Comparison of ENCODE assay signal across 9 cellular contexts in genomic region chr11:118401880-118402590, GRCh38. TPM values are rescaled to one million over a fixed set of nuclear protein-coding genes. Genes with fewer than 3 reads are reported as not detected.
DNase-seq lines count a peak whose midpoint lies in the region; ATAC-seq, FAIRE-seq and TF ChIP-seq lines count a peak whose summit lies in the region.
"Had no signal": no experiment of that assay in that cellular context is flagged by ENCODE, and none has a peak within 500 bp of the region (broad histone marks: within the 10 kb centered on the region; RNA-seq: fewer than 3 reads in every experiment).

No MANE protein-coding gene starts in this region.

- peaks cover 15 to 17% of the 10 kb centered on the region in 2 experiments; a peak in 4 of 5 replicates for H3K4me1 ChIP-seq in K562 (replicated peaks in 1 of 2; ENCODE audit: control insufficient read depth in 2 of 2, insufficient read depth in 2 of 2, low read length in 2 of 2)
- H3K4me1 ChIP-seq in kidney (ENCODE audit: control insufficient read depth in 1 of 2, insufficient read depth in 1 of 2, low read depth in 1 of 2, low read length in 2 of 2), result peaks cover 4 to 6% of the 10 kb centered on the region in 2 donors
- H3K4me1 ChIP-seq in subcutaneous abdominal adipose tissue (ENCODE audit: control insufficient read depth in 5 of 5, insufficient read depth in 5 of 5, low read length in 5 of 5), result peaks cover 2 to 38% (median 30%) of the 10 kb centered on the region in 5 donors

- DNase-seq in NCI-H146 treated with DMSO at 0.1 percent for 48 hours (lab: John Stamatoyannopoulos, UW; ENCODE audit: unreplicated experiment) (peak; percentile 41), NCI-H146 (lab: John Stamatoyannopoulos, UW) (no peak), LHCN-M2 (ENCODE audit: low read depth) (peak; percentile 61), K562 (ENCODE audit: extremely low read depth in 1 of 4, low spot score in 3 of 4) (peak in 1 of 4 experiments; percentile 19), kidney (no peak), GM19240 (ENCODE audit: insufficient read length, low spot score) (no peak)

- FAIRE-seq in K562 (lab: Jason Lieb, UNC), result no peak
- FAIRE-seq in kidney (lab: Jason Lieb, UNC), result no peak

- ATAC-seq in K562 (peak; percentile 53), GM18517 (IDR thresholded peaks at IDR 0.05; ENCODE audit: unreplicated experiment) (no peak)

- POLR2A ChIA-PET in K562 (lab: Yijun Ruan, JAX), result interaction anchor here (0.6 to 1.6 kb wide), 6 partner anchors 8 to 114 kb away, joined by 3 to 6 read pairs (median 4); partner anchors contain the start of gene KMT2A

- TF ChIP-seq POLR2A in K562 (conservative IDR thresholded peaks at IDR 0.05), result no peak

- peaks cover 11% of the 10 kb centered on the region; the same call in 1 of the 2 replicates for H4K20me1 ChIP-seq in K562 (replicated peaks; ENCODE audit: control insufficient read depth, insufficient read depth, low read length)

- no peak for TF ChIP-seq EP300 in K562 (IDR thresholded peaks at IDR 0.05; ENCODE audit: low read length)

- no peaks in the 10 kb centered on the region for H3K9me3 ChIP-seq in K562 (replicated peaks; ENCODE audit: control insufficient read depth, insufficient read depth, low read depth, low read length)
- no peaks in the 10 kb centered on the region for H3K9me3 ChIP-seq in kidney (ENCODE audit: control insufficient read depth in 1 of 2, low read length in 2 of 2)
- H3K9me3 ChIP-seq in subcutaneous abdominal adipose tissue (ENCODE audit: control insufficient read depth in 5 of 5, low read length in 5 of 5), result no peaks in the 10 kb centered on the region

- H3K4me3 ChIP-seq in K562 (peak overlapping the region; percentile 95), kidney (ENCODE audit: low read length in 2 of 2) (peak overlapping the region; percentile 85 to 98), subcutaneous abdominal adipose tissue (ENCODE audit: low read depth in 1 of 5, low read length in 5 of 5) (peak overlapping the region; percentile 93 to 99 (median 94))

- H3K27ac ChIP-seq in K562 (ENCODE audit: extremely low read depth, low read depth, low read length) (peak overlapping the region; percentile 96), kidney (ENCODE audit: low read depth in 2 of 2, low read length in 2 of 2) (peak overlapping the region; percentile 96 to 98), subcutaneous abdominal adipose tissue (ENCODE audit: low read depth, low read length) (peak overlapping the region; percentile 86)

- no peaks in the 10 kb centered on the region for H3K9me1 ChIP-seq in K562 (ENCODE audit: control insufficient read depth, insufficient read depth, low read length)

- H2AFZ ChIP-seq in K562 (ENCODE audit: low read depth, low read length), result peak overlapping the region; percentile 99

- no peak for TF ChIP-seq RAD21 in K562 (CRISPR knock-in tag; conservative IDR thresholded peaks at IDR 0.05 in 1 of 2, IDR thresholded peaks at IDR 0.05 in 1 of 2)

- CTCF ChIA-PET in K562 (lab: Yijun Ruan, JAX; ENCODE audit: low intra/inter-chr PET ratio), result no interaction called here

- in situ Hi-C loops in K562 (cut with MboI), result no loop called here

- H3K9ac ChIP-seq in K562 (ENCODE audit: insufficient read depth in 1 of 2, low read depth in 2 of 2, low read length in 2 of 2) (peak overlapping the region; percentile 91 to 98), kidney (ENCODE audit: low read length in 2 of 2) (peak overlapping the region; percentile 82 to 83), subcutaneous abdominal adipose tissue (ENCODE audit: low read length in 5 of 5) (peak overlapping the region; percentile 86 to 98 (median 96))

- H3K27me3 ChIP-seq in K562 (ENCODE audit: control insufficient read depth in 2 of 2, insufficient read depth in 2 of 2, low read length in 2 of 2), result no peaks in the 10 kb centered on the region
- no peaks in the 10 kb centered on the region for H3K27me3 ChIP-seq in subcutaneous abdominal adipose tissue (ENCODE audit: control insufficient read depth in 5 of 5, insufficient read depth in 4 of 5, low read length in 5 of 5)

- BruUV-seq in K562 (replicated peaks; lab: Mats Ljungman, UMichigan), result TSS peak; percentile 58

- H3K36me3 ChIP-seq in K562 (ENCODE audit: control insufficient read depth, insufficient read depth, low read length) (peaks cover 53% of the 10 kb centered on the region), kidney (ENCODE audit: control insufficient read depth in 1 of 2, insufficient read depth in 2 of 2, low read length in 2 of 2) (no peaks in the 10 kb centered on the region), subcutaneous abdominal adipose tissue (ENCODE audit: control insufficient read depth in 5 of 5, insufficient read depth in 5 of 5, low read length in 5 of 5) (peaks cover 11 to 31% (median 12%) of the 10 kb centered on the region in 5 donors)

- TF ChIP-seq CTCF in K562 (IDR thresholded peaks at IDR 0.05 in 2 of 3, conservative IDR thresholded peaks at IDR 0.05 in 1 of 3; ENCODE audit: insufficient read depth in 2 of 3, low read depth in 1 of 3, low read length in 3 of 3) (no peak), kidney (IDR thresholded peaks at IDR 0.05; ENCODE audit: borderline replicate concordance, extremely low read depth, insufficient read depth) (no peak)

- H3K4me2 ChIP-seq in K562 (ENCODE audit: insufficient read depth, low read length), result peak overlapping the region; percentile 96

- WGBS in K562 (ENCODE audit: insufficient coverage, low coverage, missing lambda C conversion rate), result under 1% methylated on average over 22 of the region's 22 CpGs

- intact Hi-C loops in K562 (cut with micrococcal nuclease) (loop anchor here (1.0 to 10.0 kb wide), 3 partner anchors 35 to 163 kb away; partner anchors contain the start of gene IFT46), kidney (cut with DNase I) (no loop called here)

- H3K79me2 ChIP-seq in K562 (ENCODE audit: control insufficient read depth, insufficient read depth, low read length), result peaks cover 68% of the 10 kb centered on the region

RNA-seq across cellular contexts. Expression of gene ATP5MG, which starts 0.6 kb away (rescaled TPM):
- total RNA-seq in LHCN-M2 (2014; rRNA removed) (31.6 and 42.5 TPM in 2 replicates), K562 (2014; rRNA removed) (294 and 333 TPM in 2 replicates), K562 (2014; rRNA removed; fragmentation: Illumina TruSeq; extraction: Trizol) (422 and 434 TPM in 2 replicates), K562 (2015; rRNA removed; fragmentation: Illumina TruSeq; extraction: Trizol) (366 and 426 TPM in 2 replicates), K562 (2021) (390 and 391 TPM in 2 replicates), kidney (173 TPM)
- 483 TPM for polyA plus RNA-seq in LHCN-M2 (2012)
- 30.9 and 63.7 TPM in 2 replicates for total RNA-seq in K562 (2011; cell fraction: chromatin; rRNA removed; ENCODE audit: low replicate concordance)
- 49.0 and 59.9 TPM in 2 replicates for total RNA-seq in K562 (2011; cell fraction: nucleolus; rRNA removed)
- total RNA-seq in K562 (2011; cell fraction: nucleoplasm; rRNA removed), result 82.3 and 111 TPM in 2 replicates
- polyA plus RNA-seq in K562 (2011; rRNA removed) (609 and 759 TPM in 2 replicates), K562 (2014; fragmentation: Illumina TruSeq; extraction: Trizol) (301 and 302 TPM in 2 replicates), K562 (2014; fragmentation: Nextera tagmentation; extraction: Ambion mirVana) (1,000 to 10,000 TPM; 1,842 to 2,138 TPM), K562 (2014; rRNA removed) (512 and 785 TPM in 2 replicates), kidney (ENCODE audit: insufficient read depth, low read depth, low replicate concordance) (811 TPM)
- polyA plus RNA-seq in K562 (2011; cell fraction: cytosol; rRNA removed), result 443 and 675 TPM in 2 replicates
- 116 and 214 TPM in 2 replicates for polyA plus RNA-seq in K562 (2011; cell fraction: nucleus; rRNA removed)
- polyA plus RNA-seq in K562 (2012), result 594 and 680 TPM in 2 replicates
- polyA minus RNA-seq in K562 (2011; rRNA and poly(A)+ RNA removed), result 129 and 140 TPM in 2 replicates
- polyA minus RNA-seq in K562 (2011; cell fraction: cytosol; rRNA and poly(A)+ RNA removed), result 91.3 and 103 TPM in 2 replicates
- 15.8 and 29.8 TPM in 2 replicates for polyA minus RNA-seq in K562 (2011; cell fraction: nucleus; rRNA and poly(A)+ RNA removed)

RNA-seq across cellular contexts. Expression of gene KMT2A, which starts 34.3 kb away (rescaled TPM):
- total RNA-seq in LHCN-M2 (2014; rRNA removed) (26.5 and 28.1 TPM in 2 replicates), K562 (2014; rRNA removed) (27.0 and 34.8 TPM in 2 replicates), K562 (2014; rRNA removed; fragmentation: Illumina TruSeq; extraction: Trizol) (37.0 and 44.1 TPM in 2 replicates), K562 (2015; rRNA removed; fragmentation: Illumina TruSeq; extraction: Trizol) (32.9 and 33.7 TPM in 2 replicates), K562 (2021) (58.9 and 59.9 TPM in 2 replicates), kidney (85.1 TPM)
- polyA plus RNA-seq in LHCN-M2 (2012), result 9.0 TPM
- 227 and 437 TPM in 2 replicates for total RNA-seq in K562 (2011; cell fraction: chromatin; rRNA removed; ENCODE audit: low replicate concordance)
- 184 and 220 TPM in 2 replicates for total RNA-seq in K562 (2011; cell fraction: nucleolus; rRNA removed)
- 320 and 503 TPM in 2 replicates for total RNA-seq in K562 (2011; cell fraction: nucleoplasm; rRNA removed)
- polyA plus RNA-seq in K562 (2011; rRNA removed) (28.3 and 30.4 TPM in 2 replicates), K562 (2014; fragmentation: Illumina TruSeq; extraction: Trizol) (41.6 and 48.9 TPM in 2 replicates), K562 (2014; fragmentation: Nextera tagmentation; extraction: Ambion mirVana) (10 to 100 TPM in 1 of 2 experiments, 1 to 10 TPM in 1; 9.6 to 10.8 TPM), K562 (2014; rRNA removed) (32.6 and 36.9 TPM in 2 replicates), kidney (ENCODE audit: insufficient read depth, low read depth, low replicate concordance) (5.6 TPM)
- 24.5 and 37.4 TPM in 2 replicates for polyA plus RNA-seq in K562 (2011; cell fraction: cytosol; rRNA removed)
- polyA plus RNA-seq in K562 (2011; cell fraction: nucleus; rRNA removed), result 159 and 233 TPM in 2 replicates
- polyA plus RNA-seq in K562 (2012), result 26.7 and 27.2 TPM in 2 replicates
- 95.7 and 118 TPM in 2 replicates for polyA minus RNA-seq in K562 (2011; rRNA and poly(A)+ RNA removed)
- polyA minus RNA-seq in K562 (2011; cell fraction: cytosol; rRNA and poly(A)+ RNA removed), result 53.8 and 61.4 TPM in 2 replicates
- polyA minus RNA-seq in K562 (2011; cell fraction: nucleus; rRNA and poly(A)+ RNA removed), result 141 and 184 TPM in 2 replicates

RNA-seq across cellular contexts. Expression of gene UBE4A, which starts 42.6 kb away (rescaled TPM):
- total RNA-seq in LHCN-M2 (2014; rRNA removed) (41.7 and 48.5 TPM in 2 replicates), K562 (2014; rRNA removed) (26.8 and 32.4 TPM in 2 replicates), K562 (2014; rRNA removed; fragmentation: Illumina TruSeq; extraction: Trizol) (44.8 and 50.6 TPM in 2 replicates), K562 (2015; rRNA removed; fragmentation: Illumina TruSeq; extraction: Trizol) (41.8 and 45.2 TPM in 2 replicates), K562 (2021) (33.6 and 37.0 TPM in 2 replicates), kidney (39.2 TPM)
- 9.7 TPM for polyA plus RNA-seq in LHCN-M2 (2012)
- total RNA-seq in K562 (2011; cell fraction: chromatin; rRNA removed; ENCODE audit: low replicate concordance), result 31.9 and 53.7 TPM in 2 replicates
- 23.5 and 25.8 TPM in 2 replicates for total RNA-seq in K562 (2011; cell fraction: nucleolus; rRNA removed)
- total RNA-seq in K562 (2011; cell fraction: nucleoplasm; rRNA removed), result 45.1 and 82.0 TPM in 2 replicates
- polyA plus RNA-seq in K562 (2011; rRNA removed) (22.9 and 23.9 TPM in 2 replicates), K562 (2014; fragmentation: Illumina TruSeq; extraction: Trizol) (29.2 and 32.8 TPM in 2 replicates), K562 (2014; fragmentation: Nextera tagmentation; extraction: Ambion mirVana) (10 to 100 TPM; 13.5 to 17.1 TPM), K562 (2014; rRNA removed) (17.8 and 18.0 TPM in 2 replicates), kidney (ENCODE audit: insufficient read depth, low read depth, low replicate concordance) (11.2 TPM)
- polyA plus RNA-seq in K562 (2011; cell fraction: cytosol; rRNA removed), result 12.4 and 17.6 TPM in 2 replicates
- polyA plus RNA-seq in K562 (2011; cell fraction: nucleus; rRNA removed), result 54.3 and 63.0 TPM in 2 replicates
- polyA plus RNA-seq in K562 (2012), result 19.3 and 19.9 TPM in 2 replicates
- polyA minus RNA-seq in K562 (2011; rRNA and poly(A)+ RNA removed), result 47.1 and 48.0 TPM in 2 replicates
- 28.5 and 37.0 TPM in 2 replicates for polyA minus RNA-seq in K562 (2011; cell fraction: cytosol; rRNA and poly(A)+ RNA removed)
- 12.4 and 25.8 TPM in 2 replicates for polyA minus RNA-seq in K562 (2011; cell fraction: nucleus; rRNA and poly(A)+ RNA removed)

RNA-seq across cellular contexts. Expression of gene CD3G, which starts 57.9 kb away (rescaled TPM):
- total RNA-seq in LHCN-M2 (2014; rRNA removed), result not detected in 2 replicates
- polyA plus RNA-seq in LHCN-M2 (2012), result not detected
- 1.1 and 1.3 TPM in 2 replicates for total RNA-seq in K562 (2011; cell fraction: chromatin; rRNA removed; ENCODE audit: low replicate concordance)
- 0.53 and 0.67 TPM in 2 replicates for total RNA-seq in K562 (2011; cell fraction: nucleolus; rRNA removed)
- total RNA-seq in K562 (2011; cell fraction: nucleoplasm; rRNA removed), result 0.51 and 1.1 TPM in 2 replicates
- total RNA-seq in K562 (2014; rRNA removed), result 0.36 and 0.37 TPM in 2 replicates
- 0.19 and 0.47 TPM in 2 replicates for total RNA-seq in K562 (2014; rRNA removed; fragmentation: Illumina TruSeq; extraction: Trizol)
- 0.47 and 0.49 TPM in 2 replicates for total RNA-seq in K562 (2015; rRNA removed; fragmentation: Illumina TruSeq; extraction: Trizol)
- 0.55 and 0.60 TPM in 2 replicates for total RNA-seq in K562 (2021)
- 1.6 and 1.7 TPM in 2 replicates for polyA plus RNA-seq in K562 (2011; rRNA removed)
- polyA plus RNA-seq in K562 (2011; cell fraction: cytosol; rRNA removed), result 0.78 and 1.0 TPM in 2 replicates
- 0.34 and 0.82 TPM in 2 replicates for polyA plus RNA-seq in K562 (2011; cell fraction: nucleus; rRNA removed)
- polyA plus RNA-seq in K562 (2012), result 0.47 and 1.6 TPM in 2 replicates
- polyA plus RNA-seq in K562 (2014; fragmentation: Illumina TruSeq; extraction: Trizol), result 0.30 and 0.79 TPM in 2 replicates
- polyA plus RNA-seq in K562 (2014; fragmentation: Nextera tagmentation; extraction: Ambion mirVana), result under 1 TPM; 0.60 to 0.83 TPM
- 0.24 and 0.33 TPM in 2 replicates for polyA plus RNA-seq in K562 (2014; rRNA removed)
- 2.8 and 23.2 TPM in 2 replicates for polyA minus RNA-seq in K562 (2011; rRNA and poly(A)+ RNA removed)
- polyA minus RNA-seq in K562 (2011; cell fraction: cytosol; rRNA and poly(A)+ RNA removed), result 1.2 TPM in 2 replicates
- 0.13 and 0.78 TPM in 2 replicates for polyA minus RNA-seq in K562 (2011; cell fraction: nucleus; rRNA and poly(A)+ RNA removed)
- total RNA-seq in kidney, result 4.8 TPM
- 0.45 TPM for polyA plus RNA-seq in kidney (ENCODE audit: insufficient read depth, low read depth, low replicate concordance)
- total RNA-seq: dermis microvascular lymphatic vessel endothelial cell had no signal

RNA-seq across cellular contexts. Expression of gene CD3D, which starts 59.5 kb away (rescaled TPM):
- total RNA-seq in LHCN-M2 (2014; rRNA removed) (not detected in 2 replicates), K562 (2014; rRNA removed) (40.7 and 42.4 TPM in 2 replicates), K562 (2014; rRNA removed; fragmentation: Illumina TruSeq; extraction: Trizol) (52.4 and 54.8 TPM in 2 replicates), K562 (2015; rRNA removed; fragmentation: Illumina TruSeq; extraction: Trizol) (35.6 and 41.7 TPM in 2 replicates), K562 (2021) (34.9 and 36.2 TPM in 2 replicates), kidney (8.7 TPM)
- not detected for polyA plus RNA-seq in LHCN-M2 (2012)
- 24.0 and 41.4 TPM in 2 replicates for total RNA-seq in K562 (2011; cell fraction: chromatin; rRNA removed; ENCODE audit: low replicate concordance)
- 83.6 and 106 TPM in 2 replicates for total RNA-seq in K562 (2011; cell fraction: nucleolus; rRNA removed)
- total RNA-seq in K562 (2011; cell fraction: nucleoplasm; rRNA removed), result 52.0 and 68.0 TPM in 2 replicates
- polyA plus RNA-seq in K562 (2011; rRNA removed) (238 and 241 TPM in 2 replicates), K562 (2014; fragmentation: Illumina TruSeq; extraction: Trizol) (67.1 and 75.5 TPM in 2 replicates), K562 (2014; fragmentation: Nextera tagmentation; extraction: Ambion mirVana) (100 to 1,000 TPM; 139 to 145 TPM), K562 (2014; rRNA removed) (69.6 and 76.7 TPM in 2 replicates), kidney (ENCODE audit: insufficient read depth, low read depth, low replicate concordance) (1.4 TPM)
- 162 and 272 TPM in 2 replicates for polyA plus RNA-seq in K562 (2011; cell fraction: cytosol; rRNA removed)
- 58.9 and 86.8 TPM in 2 replicates for polyA plus RNA-seq in K562 (2011; cell fraction: nucleus; rRNA removed)
- polyA plus RNA-seq in K562 (2012), result 54.3 and 176 TPM in 2 replicates
- 107 and 117 TPM in 2 replicates for polyA minus RNA-seq in K562 (2011; rRNA and poly(A)+ RNA removed)
- polyA minus RNA-seq in K562 (2011; cell fraction: cytosol; rRNA and poly(A)+ RNA removed), result 29.9 and 30.2 TPM in 2 replicates
- polyA minus RNA-seq in K562 (2011; cell fraction: nucleus; rRNA and poly(A)+ RNA removed), result 9.8 and 24.3 TPM in 2 replicates
- total RNA-seq: dermis microvascular lymphatic vessel endothelial cell had no signal

Comparison
In these comparisons a context has a peak if more than half of its experiments do, and no peak if none do; other contexts are left out.
1. DNase-seq: peak in NCI-H146 treated with DMSO at 0.1 percent for 48 hours (single experiment) and LHCN-M2 (single experiment); none in NCI-H146 (single experiment), kidney (single experiment) and GM19240 (single experiment).
2. Peak in every context shown above with its lines, with median percentiles within 50 percentile points of each other: H3K27ac ChIP-seq, H3K4me3 ChIP-seq and H3K9ac ChIP-seq.